ENCODE assay signal across 14 cellular contexts in genomic region chr10:44911951-44912350, GRCh38. TPM values are rescaled to one million over a fixed set of nuclear protein-coding genes. Genes with fewer than 3 reads are reported as not detected.
"Had no signal": no experiment of that assay in that cellular context is flagged by ENCODE, and none has a peak within 500 bp of the region (broad histone marks: within the 10 kb centered on the region; RNA-seq: fewer than 3 reads in every experiment).

No MANE protein-coding gene starts in this region.

- H3K27ac ChIP-seq: esophagus muscularis mucosa, neural progenitor cell, right atrium auricular region had no signal

- DNase-seq: activated CD4-positive, alpha-beta T cell treated with anti-CD3 and anti-CD28 coated beads, Interleukin-2, amount 50 U/mL, for 1 hour; activated CD4-positive, CD25-positive, alpha-beta regulatory T cell; activated T-cell treated with anti-CD3 and anti-CD28 coated beads for 4 hours; anterior cingulate cortex; immature natural killer cell; T-cell; thyroid gland had no signal

- H3K4me3 ChIP-seq: esophagus muscularis mucosa, neural progenitor cell, right atrium auricular region, thyroid gland had no signal

- H3K27me3 ChIP-seq: esophagus muscularis mucosa, neural progenitor cell, right atrium auricular region, thyroid gland had no signal

- ATAC-seq: activated naive CD4-positive, alpha-beta T cell treated with anti-CD3 and anti-CD28 coated beads, Interleukin-2, amount 50 U/mL, for 72 hours; T-cell had no signal

- H3K36me3 ChIP-seq: esophagus muscularis mucosa, neural progenitor cell, right atrium auricular region, thyroid gland had no signal

- H3K9me3 ChIP-seq: esophagus muscularis mucosa, right atrium auricular region, thyroid gland had no signal

RNA-seq across cellular contexts. Expression of gene TMEM72, which starts 0.8 kb away (rescaled TPM):
- total RNA-seq: activated CD8-positive, alpha-beta memory T cell treated with anti-CD3 and anti-CD28 coated beads for 36 hours; activated naive CD4-positive, alpha-beta T cell treated with anti-CD3 and anti-CD28 coated beads, Interleukin-2, amount 50 U/mL, for 72 hours; esophagus muscularis mucosa; fibroblast of villous mesenchyme; left lobe of liver; thyroid gland had no signal
- polyA plus RNA-seq: immature natural killer cell had no signal
